In genomic region chr5:178859625-178860521, GRCh38 we compare ENCODE assay signal across 1 cellular context.
TF ChIP-seq lines count a peak whose summit lies in the region.

Gene ZNF354B (plus strand): TSS chr5:178859953. CDS start chr5:178861048, 1,095 bp downstream.

TF ChIP-seq in K562, 482 proteins besides CTCF, POLR2A, EP300 and RAD21 (continued from another document and continues in another):
- TF ChIP-seq ZNF318 (IDR thresholded peaks at IDR 0.05; ENCODE audit: borderline replicate concordance in 1 of 2, low read depth in 1 of 2) (no peak), TRIM24 (IDR thresholded peaks at IDR 0.05) (no peak), KDM5B (IDR thresholded peaks at IDR 0.05; ENCODE audit: insufficient replicate concordance, low read depth, low read length) (peak; percentile 74), MEIS2 (IDR thresholded peaks at IDR 0.05; ENCODE audit: partially characterized antibody) (no peak), MEF2D (tag; conservative IDR thresholded peaks at IDR 0.05; ENCODE audit: low read depth) (no peak), ESRRB (CRISPR knock-in tag; IDR thresholded peaks at IDR 0.05; ENCODE audit: borderline replicate concordance) (no peak), ZNF707 (CRISPR knock-in tag; conservative IDR thresholded peaks at IDR 0.05) (no peak), POLR2AphosphoS2 (IDR thresholded peaks at IDR 0.05; ENCODE audit: low read length) (no peak), ZMIZ1 (IDR thresholded peaks at IDR 0.05; ENCODE audit: low read depth in 2 of 2, low read length in 2 of 2) (no peak), TCF15 (CRISPR knock-in tag; IDR thresholded peaks at IDR 0.05) (no peak), ZNF592 (IDR thresholded peaks at IDR 0.05) (peak; percentile 59; the same call in 1 of the 2 replicates), RFX1 (IDR thresholded peaks at IDR 0.05) (no peak), MXI1 (IDR thresholded peaks at IDR 0.05; ENCODE audit: low read depth, low read length) (no peak), IRF9 (tag; IDR thresholded peaks at IDR 0.05) (no peak), RFX7 (CRISPR knock-in tag; IDR thresholded peaks at IDR 0.05) (no peak), BRD4 (IDR thresholded peaks at IDR 0.05) (no peak), C11orf30 (IDR thresholded peaks at IDR 0.05; ENCODE audit: low read depth) (no peak), U2AF2 (optimal IDR thresholded peaks at IDR 0.05; ENCODE audit: low read depth, low read length) (no peak), ZNF3 (CRISPR knock-in tag; IDR thresholded peaks at IDR 0.05) (no peak), PHF20 (IDR thresholded peaks at IDR 0.05; ENCODE audit: partially characterized antibody) (peak; percentile 50), NR1H2 (CRISPR knock-in tag; IDR thresholded peaks at IDR 0.05) (no peak), RBFOX2 (IDR thresholded peaks at IDR 0.05; ENCODE audit: low read depth, low read length) (peak; percentile 87), CREM (IDR thresholded peaks at IDR 0.05; ENCODE audit: low read depth) (peak; percentile 83), ATF3 (IDR thresholded peaks at IDR 0.05) (no peak), ATF3 (CRISPR knock-in tag; conservative IDR thresholded peaks at IDR 0.05) (no peak), FOXM1 (IDR thresholded peaks at IDR 0.05; ENCODE audit: low read depth) (no peak), FOXM1 (CRISPR knock-in tag; IDR thresholded peaks at IDR 0.05; ENCODE audit: low read depth) (0 out of 2 replicates have a peak, but pooled peaks have one; percentile 64), MLLT1 (IDR thresholded peaks at IDR 0.05) (no peak), LEF1 (IDR thresholded peaks at IDR 0.05) (no peak), ZNF589 (CRISPR knock-in tag; IDR thresholded peaks at IDR 0.05; ENCODE audit: low read depth) (no peak), SRSF3 (IDR thresholded peaks at IDR 0.05; ENCODE audit: insufficient read depth, low read length) (no peak), GABPA (tag; conservative IDR thresholded peaks at IDR 0.05; ENCODE audit: low read depth) (peak; percentile 57), HDAC8 (tag; IDR thresholded peaks at IDR 0.05) (no peak), GTF2B (IDR thresholded peaks at IDR 0.05; ENCODE audit: extremely low read depth, insufficient read length) (no peak), CREBBP (IDR thresholded peaks at IDR 0.05; ENCODE audit: low read depth, low read length) (no peak), ZNF561 (CRISPR knock-in tag; conservative IDR thresholded peaks at IDR 0.05) (no peak), HLTF (IDR thresholded peaks at IDR 0.05) (no peak), MYBL2 (IDR thresholded peaks at IDR 0.05; ENCODE audit: low read depth) (no peak), MYBL2 (CRISPR knock-in tag; IDR thresholded peaks at IDR 0.05; ENCODE audit: borderline replicate concordance) (no peak), ZNF431 (CRISPR knock-in tag; IDR thresholded peaks at IDR 0.05) (no peak), ID3 (CRISPR knock-in tag; IDR thresholded peaks at IDR 0.05) (no peak), ID3 (tag; IDR thresholded peaks at IDR 0.05) (no peak), RHOXF2B (CRISPR knock-in tag; conservative IDR thresholded peaks at IDR 0.05) (no peak), PPARD (CRISPR knock-in tag; IDR thresholded peaks at IDR 0.05) (no peak)
